16 cellular contexts compared by ENCODE assay signal in the genomic region with DNA sequence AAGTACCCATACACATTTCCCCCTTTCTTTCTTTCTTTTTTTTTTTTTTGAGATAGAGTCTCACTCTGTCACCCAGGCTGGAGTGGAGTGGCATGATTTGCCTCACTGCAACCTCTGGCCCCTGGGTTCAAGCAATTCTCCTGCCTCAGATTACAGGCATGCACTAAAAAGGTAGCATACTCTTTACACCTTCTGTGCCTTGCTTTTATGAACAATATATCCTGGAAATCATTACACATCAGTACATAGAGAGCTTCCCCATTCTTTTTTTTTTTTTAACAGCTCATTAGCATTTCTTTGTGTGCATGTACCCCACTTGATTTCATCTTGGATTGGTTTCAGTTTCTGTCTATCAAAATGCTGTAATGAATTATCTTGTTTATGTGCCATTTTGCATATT. TPM values are rescaled to one million over a fixed set of nuclear protein-coding genes. Genes with fewer than 3 reads are reported as not detected.
DNase-seq lines count a peak whose midpoint lies in the region; ATAC-seq and TF ChIP-seq lines count a peak whose summit lies in the region.
"Had no signal": no experiment of that assay in that cellular context is flagged by ENCODE, and none has a peak within 500 bp of the region (broad histone marks: within the 10 kb centered on the region; RNA-seq: fewer than 3 reads in every experiment).

No MANE protein-coding gene starts in this region.

- no peak for TF ChIP-seq CTCF in right atrium auricular region (IDR thresholded peaks at IDR 0.05)
- no peak for TF ChIP-seq CTCF in mucosa of descending colon (IDR thresholded peaks at IDR 0.05)
- TF ChIP-seq CTCF in upper lobe of right lung (IDR thresholded peaks at IDR 0.05) = no peak

- H3K36me3 ChIP-seq in right atrium auricular region (no peaks in the 10 kb centered on the region), mucosa of descending colon (ENCODE audit: low read depth) (no peaks in the 10 kb centered on the region), upper lobe of right lung (no peaks in the 10 kb centered on the region)
- H3K36me3 ChIP-seq: BLaER1 treated with 17β-estradiol and CSF1 and Interleukin-3, amounts not matched to agents 10 nM and 100 nM had no signal

- no peak overlapping the region for H3K27ac ChIP-seq in right atrium auricular region
- H3K27ac ChIP-seq in upper lobe of right lung = no peak overlapping the region
- H3K27ac ChIP-seq: BLaER1 treated with 17β-estradiol and CSF1 and Interleukin-3, amounts not matched to agents 10 nM and 100 nM; C4-2B had no signal

- H3K27me3 ChIP-seq in right atrium auricular region (no peaks in the 10 kb centered on the region), upper lobe of right lung (no peaks in the 10 kb centered on the region)

- intact Hi-C loops in cardiac septum (cut with DNase I) = no loop called here
- intact Hi-C loops in mucosa of descending colon (cut with DNase I, micrococcal nuclease) = no loop called here
- intact Hi-C loops in upper lobe of right lung (cut with DNase I) = no loop called here

- peak; percentile 17 for DNase-seq in cardiac septum (ENCODE audit: low spot score)
- DNase-seq in right atrium auricular region (ENCODE audit: low spot score) = no peak
- peak; percentile 14 for DNase-seq in OCI-M1 (lab: John Stamatoyannopoulos, UW)
- peak in 1 of 3 donors; percentile 7 for DNase-seq in mucosa of descending colon
- DNase-seq in NCI-H1105 (lab: John Stamatoyannopoulos, UW) = no peak
- DNase-seq in upper lobe of right lung = no peak
- DNase-seq: 8988T; AML-193; Caco-2; Calu3; CD4-positive, alpha-beta T cell; CD8-positive, alpha-beta T cell; DMS79 treated with DMSO at 0.1 percent for 48 hours; GF-D8 had no signal

- ATAC-seq in mucosa of descending colon (peak; percentile 79), upper lobe of right lung (no peak)
- ATAC-seq: CD8-positive, alpha-beta T cell had no signal

- H3K4me3 ChIP-seq in right atrium auricular region = no peak overlapping the region
- no peak overlapping the region for H3K4me3 ChIP-seq in mucosa of descending colon
- H3K4me3 ChIP-seq in upper lobe of right lung = no peak overlapping the region
- H3K4me3 ChIP-seq: BLaER1 treated with 17β-estradiol and CSF1 and Interleukin-3, amounts not matched to agents 10 nM and 100 nM had no signal

- H3K9me3 ChIP-seq in right atrium auricular region (no peaks in the 10 kb centered on the region), mucosa of descending colon (no peaks in the 10 kb centered on the region), upper lobe of right lung (no peaks in the 10 kb centered on the region)
- H3K9me3 ChIP-seq: Caco-2 had no signal

- H3K4me1 ChIP-seq in right atrium auricular region (no peaks in the 10 kb centered on the region), mucosa of descending colon (ENCODE audit: low read depth) (no peaks in the 10 kb centered on the region), upper lobe of right lung (no peaks in the 10 kb centered on the region)
- H3K4me1 ChIP-seq: Caco-2 had no signal

RNA-seq across cellular contexts. Expression of a gene that starts 18.6 kb away (rescaled TPM):
- total RNA-seq in cardiac septum = 85.2 TPM
- 100 to 1,000 TPM in 1 of 2 donors, 10 to 100 TPM in 1; 81.7 to 102 TPM for total RNA-seq in right atrium auricular region
- 10 to 100 TPM; 53.4 to 75.8 (median 60.3) TPM for total RNA-seq in mucosa of descending colon
- total RNA-seq in upper lobe of right lung = 46.7 TPM

RNA-seq across cellular contexts. Expression of a gene that starts 30.1 kb away (rescaled TPM):
- total RNA-seq in cardiac septum (0.81 TPM), right atrium auricular region (1 to 10 TPM in 1 of 2 donors, under 1 TPM in 1; 0.86 to 1.1 TPM), mucosa of descending colon (under 1 TPM; 0.43 to 0.94 (median 0.76) TPM), upper lobe of right lung (0.87 TPM)

RNA-seq across cellular contexts. Expression of a gene that starts 30.4 kb away (rescaled TPM):
- total RNA-seq in cardiac septum = 50.8 TPM
- total RNA-seq in right atrium auricular region = 10 to 100 TPM; 19.4 to 27.9 TPM
- total RNA-seq in mucosa of descending colon = 10 to 100 TPM; 48.2 to 75.0 (median 72.8) TPM
- total RNA-seq in upper lobe of right lung = 51.8 TPM

Comparison
In these comparisons a context has a peak if more than half of its experiments do, and no peak if none do; other contexts are left out.
1. DNase-seq: peak in cardiac septum (single experiment) and OCI-M1 (single experiment); none in right atrium auricular region (single experiment), NCI-H1105 (single experiment) and upper lobe of right lung (single experiment).